16 cellular contexts compared by ENCODE assay signal in genomic region chrX:124231454-124231853, GRCh38.
"Had no signal": no experiment of that assay in that cellular context is flagged by ENCODE, and none has a peak within 500 bp of the region (broad histone marks: within the 10 kb centered on the region; RNA-seq: fewer than 3 reads in every experiment).

No MANE protein-coding gene starts in this region.

- DNase-seq: activated B cell treated with CpG ODN at 0.5 μM for 24 hours; activated CD4-positive, alpha-beta T cell treated with anti-CD3 and anti-CD28 coated beads, Interleukin-2, amount 10 ng/mL, durations not matched to agents 24 days and 14 days; activated T-cell treated with anti-CD3 and anti-CD28 coated beads for 4 hours; brain microvascular endothelial cell; cerebellar nuclear complex; effector memory CD8-positive, alpha-beta T cell; immature natural killer cell; naive B cell; stimulated activated CD4-positive, alpha-beta T cell treated with anti-CD3 and anti-CD28 coated beads, Interleukin-2, amount 100 ng/mL, for 24 hours; stimulated activated naive CD4-positive, alpha-beta T cell; trophoblast cell had no signal

- H3K27me3 Mint-ChIP-seq: activated B cell treated with CpG ODN at 0.5 μM for 24 hours; activated CD4-positive, alpha-beta T cell treated with anti-CD3 and anti-CD28 coated beads, Interleukin-2, amount 10 ng/mL, durations not matched to agents 24 days and 14 days; activated naive CD4-positive, alpha-beta T cell treated with anti-CD3 and anti-CD28 coated beads, Interleukin-2, amount 50 U/mL, for 24 hours; dendritic cell treated with granulocyte-macrophage colony-stimulating factor and Interleukin-4, amounts not matched to agents 40 ng/mL and 50 ng/mL, for 4 days; effector memory CD8-positive, alpha-beta T cell; naive B cell had no signal

- H3K4me1 Mint-ChIP-seq: activated B cell treated with CpG ODN at 0.5 μM for 24 hours had no signal

- H3K9me3 Mint-ChIP-seq: activated B cell treated with CpG ODN at 0.5 μM for 24 hours; activated CD4-positive, alpha-beta T cell treated with anti-CD3 and anti-CD28 coated beads, Interleukin-2, amount 10 ng/mL, durations not matched to agents 24 days and 14 days; activated naive CD4-positive, alpha-beta T cell treated with anti-CD3 and anti-CD28 coated beads, Interleukin-2, amount 50 U/mL, for 24 hours; activated T-helper 2 cell treated with anti-CD3 and anti-CD28 coated beads, Interferon-gamma antibody, Interleukin-2, Interleukin-4, amounts not matched to agents 10 μg/mL and 5 μg/mL and 100 μg/mL, durations not matched to agents 14 hours and 24 hours and 36 hours; dendritic cell treated with granulocyte-macrophage colony-stimulating factor and Interleukin-4, amounts not matched to agents 40 ng/mL and 50 ng/mL, for 4 days; effector memory CD8-positive, alpha-beta T cell; T-helper 1 cell treated with Interleukin-12 subunit alpha and Interleukin-12 subunit beta and Interleukin-4 antibody, amounts not matched to agents 30 μg/mL and 1 μg/mL, for 36 hours had no signal

- H3K36me3 Mint-ChIP-seq: activated naive CD4-positive, alpha-beta T cell treated with anti-CD3 and anti-CD28 coated beads, Interleukin-2, amount 50 U/mL, for 24 hours; immature natural killer cell; naive B cell had no signal

- ATAC-seq: effector memory CD8-positive, alpha-beta T cell; sciatic nerve had no signal

- H3K4me3 Mint-ChIP-seq: activated B cell treated with CpG ODN at 0.5 μM for 24 hours; activated CD4-positive, alpha-beta T cell treated with anti-CD3 and anti-CD28 coated beads, Interleukin-2, amount 10 ng/mL, durations not matched to agents 24 days and 14 days; activated naive CD4-positive, alpha-beta T cell treated with anti-CD3 and anti-CD28 coated beads, Interleukin-2, amount 50 U/mL, for 24 hours; dendritic cell treated with granulocyte-macrophage colony-stimulating factor and Interleukin-4, amounts not matched to agents 40 ng/mL and 50 ng/mL, for 4 days; immature natural killer cell; naive B cell; T-helper 1 cell treated with Interleukin-12 subunit alpha and Interleukin-12 subunit beta and Interleukin-4 antibody, amounts not matched to agents 30 μg/mL and 1 μg/mL, for 36 hours had no signal

- H3K27ac Mint-ChIP-seq: activated B cell treated with CpG ODN at 0.5 μM for 24 hours; activated CD4-positive, alpha-beta T cell treated with anti-CD3 and anti-CD28 coated beads, Interleukin-2, amount 10 ng/mL, durations not matched to agents 24 days and 14 days; activated naive CD4-positive, alpha-beta T cell treated with anti-CD3 and anti-CD28 coated beads, Interleukin-2, amount 50 U/mL, for 24 hours; activated T-helper 2 cell treated with anti-CD3 and anti-CD28 coated beads, Interferon-gamma antibody, Interleukin-2, Interleukin-4, amounts not matched to agents 10 μg/mL and 5 μg/mL and 100 μg/mL, durations not matched to agents 14 hours and 24 hours and 36 hours; dendritic cell treated with granulocyte-macrophage colony-stimulating factor and Interleukin-4, amounts not matched to agents 40 ng/mL and 50 ng/mL, for 4 days; effector memory CD8-positive, alpha-beta T cell; immature natural killer cell; naive B cell; T-helper 1 cell treated with Interleukin-12 subunit alpha and Interleukin-12 subunit beta and Interleukin-4 antibody, amounts not matched to agents 30 μg/mL and 1 μg/mL, for 36 hours had no signal
